15 cellular contexts compared by ENCODE assay signal in the genomic region with DNA sequence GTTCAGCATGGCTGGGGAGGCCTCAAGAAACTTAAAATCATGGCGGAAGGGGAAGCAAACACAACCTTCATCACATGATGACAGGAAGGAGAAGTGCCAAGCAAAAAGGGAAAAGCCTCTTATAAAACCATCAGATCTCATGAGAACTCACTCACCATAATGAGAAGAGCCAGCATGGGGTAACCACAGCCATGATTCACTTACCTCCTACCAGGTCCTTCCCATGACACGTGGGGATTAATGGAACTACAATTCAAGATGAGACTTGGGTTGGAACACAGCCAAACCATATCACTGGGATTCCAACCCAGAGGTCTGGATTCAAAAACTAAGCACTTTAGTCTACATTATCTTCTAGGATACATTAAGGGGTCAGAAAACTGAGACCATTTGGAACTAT.
"Had no signal": no experiment of that assay in that cellular context is flagged by ENCODE, and none has a peak within 500 bp of the region (broad histone marks: within the 10 kb centered on the region; RNA-seq: fewer than 3 reads in every experiment).

No MANE protein-coding gene starts in this region.

- FAIRE-seq: bronchial epithelial cell had no signal

- H3K36me3 ChIP-seq: gastroesophageal sphincter, heart right ventricle, lower lobe of right lung, prostate gland, suprapubic skin had no signal

- ATAC-seq: activated T-cell treated with anti-CD3 and anti-CD28 coated beads, Interleukin-2, amount 50 U/mL, for 4 hours; gastroesophageal sphincter; heart right ventricle; left colon; lower lobe of right lung; right cardiac atrium had no signal

- H3K27ac ChIP-seq: gastroesophageal sphincter, heart right ventricle, lower lobe of right lung, prostate gland, suprapubic skin had no signal

- H3K4me3 ChIP-seq: gastroesophageal sphincter, heart right ventricle, lower lobe of right lung, prostate gland, smooth muscle cell, suprapubic skin had no signal

- H3K9me3 ChIP-seq: gastroesophageal sphincter, lower lobe of right lung, prostate gland, suprapubic skin had no signal

- H3K4me1 ChIP-seq: gastroesophageal sphincter, heart right ventricle, lower lobe of right lung, prostate gland, suprapubic skin had no signal

- H3K27me3 ChIP-seq: gastroesophageal sphincter, heart right ventricle, suprapubic skin had no signal

- DNase-seq: activated CD4-positive, alpha-beta T cell treated with anti-CD3 and anti-CD28 coated beads, Interleukin-2, amount 50 U/mL, for 4 hours; activated CD4-positive, CD25-positive, alpha-beta regulatory T cell treated with anti-CD3 and anti-CD28 coated beads, Interleukin-2, amount 50 U/mL, for 72 hours; activated effector memory CD4-positive, alpha-beta T cell treated with Interleukin-2 at 50 U/mL for 16 hours; activated T-cell treated with anti-CD3 and anti-CD28 coated beads, Interleukin-2, amount 50 U/mL, for 4 hours; dermis blood vessel endothelial cell; erythroblast; heart right ventricle; left colon; lower lobe of right lung; right cardiac atrium had no signal
